In the genomic region with DNA sequence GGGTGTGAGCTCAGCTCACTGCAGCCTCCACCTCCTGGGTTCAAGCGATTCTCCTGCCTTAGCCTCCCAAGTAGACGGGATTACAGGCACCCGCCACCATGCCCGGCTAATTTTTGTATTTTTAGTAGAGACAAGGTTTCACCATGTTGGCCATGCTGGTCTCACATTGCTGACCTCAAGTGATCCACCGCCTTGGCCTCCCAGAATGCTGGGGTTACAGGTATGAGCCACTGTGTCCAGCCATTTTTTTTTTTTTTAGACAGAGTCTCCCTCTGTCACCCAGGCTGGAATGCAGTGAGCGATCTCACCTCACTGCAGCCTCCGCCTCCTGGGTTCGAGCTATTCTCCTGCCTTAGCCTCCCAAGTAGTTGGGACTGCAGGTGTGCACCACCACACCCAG, we compare ENCODE assay signal across 8 cellular contexts. TPM values are rescaled to one million over a fixed set of nuclear protein-coding genes. Genes with fewer than 3 reads are reported as not detected.
A peak's percentile ranks its signal among the peaks of the same experiment; 100 is the strongest.
DNase-seq lines count a peak whose midpoint lies in the region; ATAC-seq and TF ChIP-seq lines count a peak whose summit lies in the region.
"Not testable (repeated sequence)": the region's sequence is repeated elsewhere in the genome, so short reads cannot be mapped to it uniquely, and the experiment has no call there.

No MANE protein-coding gene starts in this region.

- not testable (repeated sequence) for H3K4ac ChIP-seq in trophoblast cell (ENCODE audit: low read depth, low read length)

- not testable (repeated sequence) for H4K91ac ChIP-seq in trophoblast cell (ENCODE audit: low read depth, low read length)

- not testable (repeated sequence) for H2BK12ac ChIP-seq in trophoblast cell (ENCODE audit: low read length)

- not testable (repeated sequence) for H3K18ac ChIP-seq in trophoblast cell (ENCODE audit: low read length)

- H3K9me3 Mint-ChIP-seq in CD4-positive, CD25-positive, alpha-beta regulatory T cell; T-cell; activated CD4-positive, alpha-beta memory T cell treated with anti-CD3 and anti-CD28 coated beads, Interleukin-2, amount 10 ng/mL, durations not matched to agents 7 days and 5 days; activated T-helper 1 cell treated with anti-CD3 and anti-CD28 coated beads, Interleukin-12 subunit alpha, Interleukin-12 subunit beta, Interleukin-2, Interleukin-4 antibody, amounts not matched to agents 30 ng/mL and 10 ng/mL and 1 ng/mL, durations not matched to agents 14 hours and 24 hours and 36 hours; activated naive CD8-positive, alpha-beta T cell (ENCODE audit: low read depth); immature natural killer cell: not testable (repeated sequence)

- H3K36me3 Mint-ChIP-seq in CD4-positive, CD25-positive, alpha-beta regulatory T cell = peaks cover 59% of the 10 kb centered on the region
- H3K36me3 Mint-ChIP-seq in T-cell (peaks cover 50% of the 10 kb centered on the region), immature natural killer cell (peaks cover 36 to 44% (median 38%) of the 10 kb centered on the region in 3 donors)
- peaks cover 66% of the 10 kb centered on the region for H3K36me3 Mint-ChIP-seq in activated CD4-positive, alpha-beta memory T cell treated with anti-CD3 and anti-CD28 coated beads, Interleukin-2, amount 10 ng/mL, durations not matched to agents 7 days and 5 days (ENCODE audit: low read depth)
- peaks cover 57% of the 10 kb centered on the region for H3K36me3 Mint-ChIP-seq in activated T-helper 1 cell treated with anti-CD3 and anti-CD28 coated beads, Interleukin-12 subunit alpha, Interleukin-12 subunit beta, Interleukin-2, Interleukin-4 antibody, amounts not matched to agents 30 ng/mL and 10 ng/mL and 1 ng/mL, durations not matched to agents 14 hours and 24 hours and 36 hours (ENCODE audit: low read depth)
- H3K36me3 Mint-ChIP-seq in activated naive CD8-positive, alpha-beta T cell = peaks cover 30% of the 10 kb centered on the region

- H3K9me3 ChIP-seq in CD4-positive, CD25-positive, alpha-beta regulatory T cell (ENCODE audit: control insufficient read depth in 2 of 2, low read length in 2 of 2); trophoblast cell (ENCODE audit: insufficient read depth, low read depth, low read length): not testable (repeated sequence)

- POLR2A ChIA-PET in T-cell (lab: Charles Lee) = not testable (repeated sequence)
- POLR2A ChIA-PET in activated CD4-positive, alpha-beta memory T cell treated with anti-CD3 and anti-CD28 coated beads, Interleukin-2, amount 10 ng/mL, durations not matched to agents 7 days and 5 days (lab: Charles Lee) = interaction anchor here (3.3 kb wide), 1 partner anchor 12 kb away, joined by 24 read pairs; no protein-coding TSS in a partner anchor

- H2BK5ac ChIP-seq in trophoblast cell (ENCODE audit: low read depth, low read length, poor library complexity) = not testable (repeated sequence)

- peaks cover 87% of the 10 kb centered on the region for H3K4me1 ChIP-seq in CD4-positive, CD25-positive, alpha-beta regulatory T cell (ENCODE audit: control insufficient read depth, insufficient read depth, low read length, poor library complexity, severe bottlenecking)
- not testable (repeated sequence) for H3K4me1 ChIP-seq in trophoblast cell (ENCODE audit: control insufficient read depth in 1 of 2, insufficient read depth in 2 of 2, low read length in 2 of 2)

- not testable (repeated sequence) for H2BK120ac ChIP-seq in trophoblast cell (ENCODE audit: insufficient read depth, low read length, poor library complexity)

- H3K14ac ChIP-seq in trophoblast cell (ENCODE audit: low read length) = not testable (repeated sequence)

- not testable (repeated sequence) for H3K4me2 ChIP-seq in trophoblast cell (ENCODE audit: low read length)

- H3K23ac ChIP-seq in trophoblast cell (ENCODE audit: low read length) = not testable (repeated sequence)

- WGBS in trophoblast cell (ENCODE audit: extremely low coverage, insufficient coverage, insufficient read length) = no CpG with 5 or more reads among the region's 8 CpGs

- not testable (repeated sequence) for H2AK5ac ChIP-seq in trophoblast cell (ENCODE audit: low read length)

- H3K27ac Mint-ChIP-seq in CD4-positive, CD25-positive, alpha-beta regulatory T cell = peak overlapping the region in 2 of 3 donors; percentile 90 to 98
- H3K27ac Mint-ChIP-seq in T-cell (peak overlapping the region; percentile 22 to 92), immature natural killer cell (peak overlapping the region in 4 of 6 donors; percentile 32 to 95 (median 80))
- not testable (repeated sequence) for H3K27ac Mint-ChIP-seq in activated CD4-positive, alpha-beta memory T cell treated with anti-CD3 and anti-CD28 coated beads, Interleukin-2, amount 10 ng/mL, durations not matched to agents 7 days and 5 days
- peak overlapping the region; percentile 90 for H3K27ac Mint-ChIP-seq in activated T-helper 1 cell treated with anti-CD3 and anti-CD28 coated beads, Interleukin-12 subunit alpha, Interleukin-12 subunit beta, Interleukin-2, Interleukin-4 antibody, amounts not matched to agents 30 ng/mL and 10 ng/mL and 1 ng/mL, durations not matched to agents 14 hours and 24 hours and 36 hours
- peak overlapping the region; percentile 98 for H3K27ac Mint-ChIP-seq in activated naive CD8-positive, alpha-beta T cell

- not testable (repeated sequence) for H2AFZ ChIP-seq in trophoblast cell (ENCODE audit: insufficient read depth, low read length, poor library complexity)

- H3K4me3 ChIP-seq in CD4-positive, CD25-positive, alpha-beta regulatory T cell (ENCODE audit: low read depth, low read length); HL-60 (replicated peaks; ENCODE audit: insufficient read depth, low read length); trophoblast cell (ENCODE audit: low read depth, low read length): not testable (repeated sequence)

- not testable (repeated sequence) for H4K8ac ChIP-seq in trophoblast cell (ENCODE audit: low read depth, low read length)

- CTCF ChIA-PET in T-cell (lab: Charles Lee); activated CD4-positive, alpha-beta memory T cell treated with anti-CD3 and anti-CD28 coated beads, Interleukin-2, amount 10 ng/mL, durations not matched to agents 7 days and 5 days (lab: Charles Lee): not testable (repeated sequence)

- not testable (repeated sequence) for H3K9ac ChIP-seq in trophoblast cell (ENCODE audit: low read length)

- not testable (repeated sequence) for DNase-seq in CD4-positive, CD25-positive, alpha-beta regulatory T cell; HL-60 (ENCODE audit: low read depth in 1 of 2, low spot score in 1 of 2); T-cell; activated T-helper 1 cell treated with anti-CD3 and anti-CD28 coated beads, Interleukin-12 subunit alpha, Interleukin-12 subunit beta, Interleukin-2, Interleukin-4 antibody, amounts not matched to agents 30 ng/mL and 10 ng/mL and 1 ng/mL, durations not matched to agents 14 hours and 24 hours and 36 hours (ENCODE audit: low spot score); immature natural killer cell
- peak; percentile 14 for DNase-seq in activated CD4-positive, alpha-beta memory T cell treated with anti-CD3 and anti-CD28 coated beads, Interleukin-2, amount 10 ng/mL, durations not matched to agents 7 days and 5 days
- peak; percentile 60 to 67 for DNase-seq in trophoblast cell

- not testable (repeated sequence) for H3K79me2 ChIP-seq in trophoblast cell (ENCODE audit: control insufficient read depth, insufficient read depth, low read length, poor library complexity)

- not testable (repeated sequence) for H4K12ac ChIP-seq in trophoblast cell (ENCODE audit: low read depth, low read length)

- intact Hi-C loops in activated T-helper 1 cell treated with anti-CD3 and anti-CD28 coated beads, Interleukin-12 subunit alpha, Interleukin-12 subunit beta, Interleukin-2, Interleukin-4 antibody, amounts not matched to agents 30 ng/mL and 10 ng/mL and 1 ng/mL, durations not matched to agents 14 hours and 24 hours and 36 hours (cut with micrococcal nuclease) = not testable (repeated sequence)

- H3K27me3 ChIP-seq in CD4-positive, CD25-positive, alpha-beta regulatory T cell (ENCODE audit: control insufficient read depth, insufficient read depth, low read length); HL-60 (ENCODE audit: insufficient read depth, poor library complexity, severe bottlenecking); trophoblast cell (ENCODE audit: insufficient read depth, low read length): not testable (repeated sequence)

- H3K4me3 Mint-ChIP-seq in CD4-positive, CD25-positive, alpha-beta regulatory T cell = peak overlapping the region in 1 of 4 donors; percentile 63
- peak overlapping the region in 1 of 3 donors; percentile 74 for H3K4me3 Mint-ChIP-seq in T-cell
- H3K4me3 Mint-ChIP-seq in activated CD4-positive, alpha-beta memory T cell treated with anti-CD3 and anti-CD28 coated beads, Interleukin-2, amount 10 ng/mL, durations not matched to agents 7 days and 5 days; activated T-helper 1 cell treated with anti-CD3 and anti-CD28 coated beads, Interleukin-12 subunit alpha, Interleukin-12 subunit beta, Interleukin-2, Interleukin-4 antibody, amounts not matched to agents 30 ng/mL and 10 ng/mL and 1 ng/mL, durations not matched to agents 14 hours and 24 hours and 36 hours; activated naive CD8-positive, alpha-beta T cell: not testable (repeated sequence)
- H3K4me3 Mint-ChIP-seq in immature natural killer cell = peak overlapping the region in 2 of 5 donors; percentile 9 to 71

- peaks cover 43% of the 10 kb centered on the region for H3K36me3 ChIP-seq in CD4-positive, CD25-positive, alpha-beta regulatory T cell (ENCODE audit: control insufficient read depth, insufficient read depth, low read length)
- H3K36me3 ChIP-seq in trophoblast cell (ENCODE audit: control insufficient read depth in 1 of 2, insufficient read depth in 2 of 2, low read length in 2 of 2) = not testable (repeated sequence)

- H3K27me3 Mint-ChIP-seq in CD4-positive, CD25-positive, alpha-beta regulatory T cell; T-cell; activated CD4-positive, alpha-beta memory T cell treated with anti-CD3 and anti-CD28 coated beads, Interleukin-2, amount 10 ng/mL, durations not matched to agents 7 days and 5 days; activated T-helper 1 cell treated with anti-CD3 and anti-CD28 coated beads, Interleukin-12 subunit alpha, Interleukin-12 subunit beta, Interleukin-2, Interleukin-4 antibody, amounts not matched to agents 30 ng/mL and 10 ng/mL and 1 ng/mL, durations not matched to agents 14 hours and 24 hours and 36 hours (ENCODE audit: insufficient read depth); activated naive CD8-positive, alpha-beta T cell; immature natural killer cell (ENCODE audit: low read depth in 3 of 3): not testable (repeated sequence)

- peaks cover 43 to 95% (median 77%) of the 10 kb centered on the region in 4 donors for H3K4me1 Mint-ChIP-seq in CD4-positive, CD25-positive, alpha-beta regulatory T cell
- H3K4me1 Mint-ChIP-seq in T-cell = peaks cover 90 to 92% (median 90%) of the 10 kb centered on the region in 3 donors
- peaks cover 80% of the 10 kb centered on the region for H3K4me1 Mint-ChIP-seq in activated CD4-positive, alpha-beta memory T cell treated with anti-CD3 and anti-CD28 coated beads, Interleukin-2, amount 10 ng/mL, durations not matched to agents 7 days and 5 days
- H3K4me1 Mint-ChIP-seq in activated T-helper 1 cell treated with anti-CD3 and anti-CD28 coated beads, Interleukin-12 subunit alpha, Interleukin-12 subunit beta, Interleukin-2, Interleukin-4 antibody, amounts not matched to agents 30 ng/mL and 10 ng/mL and 1 ng/mL, durations not matched to agents 14 hours and 24 hours and 36 hours (ENCODE audit: low read depth) = peaks cover 79% of the 10 kb centered on the region
- H3K4me1 Mint-ChIP-seq in activated naive CD8-positive, alpha-beta T cell (ENCODE audit: low read depth) = peaks cover 86% of the 10 kb centered on the region
- H3K4me1 Mint-ChIP-seq in immature natural killer cell = peaks cover 89 to 94% of the 10 kb centered on the region in 2 donors

- ATAC-seq in CD4-positive, CD25-positive, alpha-beta regulatory T cell (ENCODE audit: low read depth in 2 of 2); T-cell (replicated peaks in 1 of 4): not testable (repeated sequence)

- not testable (repeated sequence) for TF ChIP-seq CTCF in HL-60 (IDR thresholded peaks at IDR 0.05; ENCODE audit: insufficient read depth, low read length)

- H3K27ac ChIP-seq in CD4-positive, CD25-positive, alpha-beta regulatory T cell (ENCODE audit: insufficient read depth, low read length, poor library complexity, severe bottlenecking); trophoblast cell (ENCODE audit: low read depth, low read length): not testable (repeated sequence)
- peak overlapping the region; percentile 57 for H3K27ac ChIP-seq in HL-60 (replicated peaks)

- H3K79me1 ChIP-seq in trophoblast cell (ENCODE audit: low read length) = not testable (repeated sequence)

RNA-seq across cellular contexts. Expression of gene IFNAR2, which starts 13.1 kb away (rescaled TPM):
- 56.9 TPM for total RNA-seq in CD4-positive, CD25-positive, alpha-beta regulatory T cell
- polyA plus RNA-seq in CD4-positive, CD25-positive, alpha-beta regulatory T cell = 100 to 1,000 TPM; 110 to 121 (median 111) TPM
- total RNA-seq in T-cell = 10 to 100 TPM; 43.7 to 80.1 (median 71.6) TPM
- total RNA-seq in activated CD4-positive, alpha-beta memory T cell treated with anti-CD3 and anti-CD28 coated beads, Interleukin-2, amount 10 ng/mL, durations not matched to agents 7 days and 5 days = 10 to 100 TPM; 60.1 to 61.9 TPM
- total RNA-seq in activated T-helper 1 cell treated with anti-CD3 and anti-CD28 coated beads, Interleukin-12 subunit alpha, Interleukin-12 subunit beta, Interleukin-2, Interleukin-4 antibody, amounts not matched to agents 30 ng/mL and 10 ng/mL and 1 ng/mL, durations not matched to agents 14 hours and 24 hours and 36 hours = 33.3 and 33.5 TPM in 2 replicates
- polyA plus RNA-seq in immature natural killer cell = 100 to 1,000 TPM in 1 of 3 donors, 10 to 100 TPM in 2; 76.8 to 111 (median 87.9) TPM
- polyA plus RNA-seq in trophoblast cell (2013) = 7.0 and 7.9 TPM in 2 replicates

RNA-seq across cellular contexts. Expression of gene IL10RB, which starts 23.3 kb away (rescaled TPM):
- 30.9 TPM for total RNA-seq in CD4-positive, CD25-positive, alpha-beta regulatory T cell
- 100 to 1,000 TPM in 1 of 4 donors, 10 to 100 TPM in 3; 72.3 to 105 (median 84.9) TPM for polyA plus RNA-seq in CD4-positive, CD25-positive, alpha-beta regulatory T cell
- 10 to 100 TPM; 19.5 to 29.6 (median 25.6) TPM for total RNA-seq in T-cell
- 10 to 100 TPM; 33.9 to 36.1 TPM for total RNA-seq in activated CD4-positive, alpha-beta memory T cell treated with anti-CD3 and anti-CD28 coated beads, Interleukin-2, amount 10 ng/mL, durations not matched to agents 7 days and 5 days
- 20.5 and 21.4 TPM in 2 replicates for total RNA-seq in activated T-helper 1 cell treated with anti-CD3 and anti-CD28 coated beads, Interleukin-12 subunit alpha, Interleukin-12 subunit beta, Interleukin-2, Interleukin-4 antibody, amounts not matched to agents 30 ng/mL and 10 ng/mL and 1 ng/mL, durations not matched to agents 14 hours and 24 hours and 36 hours
- polyA plus RNA-seq in immature natural killer cell = 10 to 100 TPM; 45.9 to 63.5 (median 46.9) TPM
- polyA plus RNA-seq in trophoblast cell (2013) = 8.6 and 8.7 TPM in 2 replicates
